Comparison of ENCODE assay signal across 16 cellular contexts in genomic region chr17:62963296-62963695, GRCh38. TPM values are rescaled to one million over a fixed set of nuclear protein-coding genes. Genes with fewer than 3 reads are reported as not detected.
DNase-seq lines count a peak whose midpoint lies in the region; ATAC-seq and TF ChIP-seq lines count a peak whose summit lies in the region.
"Had no signal": no experiment of that assay in that cellular context is flagged by ENCODE, and none has a peak within 500 bp of the region (broad histone marks: within the 10 kb centered on the region; RNA-seq: fewer than 3 reads in every experiment).

No MANE protein-coding gene starts in this region.

- TF ChIP-seq CTCF in fibroblast of lung (conservative IDR thresholded peaks at IDR 0.05 in 1 of 2, IDR thresholded peaks at IDR 0.05 in 1 of 2; ENCODE audit: low read depth in 1 of 2, low read length in 2 of 2) (no peak), right atrium auricular region (IDR thresholded peaks at IDR 0.05) (no peak)

- H3K9ac ChIP-seq in fibroblast of lung (ENCODE audit: insufficient read depth, low read length) (no peak overlapping the region), skeletal muscle satellite cell (ENCODE audit: low read depth, low read length) (no peak overlapping the region)

- H3K4me2 ChIP-seq in fibroblast of lung (ENCODE audit: extremely low read depth, insufficient read depth, low read length) (no peak overlapping the region), skeletal muscle satellite cell (ENCODE audit: low read length) (peak overlapping the region; percentile 14)

- H3K27ac ChIP-seq in fibroblast of lung (ENCODE audit: insufficient read depth, low read length) (no peak overlapping the region), right atrium auricular region (no peak overlapping the region)
- H3K27ac ChIP-seq: tibial artery had no signal

- no peaks in the 10 kb centered on the region for H4K20me1 ChIP-seq in fibroblast of lung (ENCODE audit: control insufficient read depth, extremely low read depth, insufficient read depth, low read length)

- H3K4me3 ChIP-seq in fibroblast of lung (replicated peaks in 1 of 4; ENCODE audit: control extremely low read depth in 1 of 4, insufficient read depth in 1 of 4, low read depth in 3 of 4, low read length in 4 of 4) (no peak overlapping the region), skeletal muscle satellite cell (ENCODE audit: low read length) (no peak overlapping the region), right atrium auricular region (no peak overlapping the region)
- H3K4me3 ChIP-seq: tibial artery had no signal

- in situ Hi-C loops in G401 (cut with HindIII; ENCODE audit: low sequenced_read_pairs), result no loop called here

- no peak for TF ChIP-seq POLR2A in GM18505 (IDR thresholded peaks at IDR 0.05; ENCODE audit: borderline replicate concordance, extremely low read depth, insufficient read depth, insufficient read length)

- no peaks in the 10 kb centered on the region for H3K27me3 ChIP-seq in fibroblast of lung (ENCODE audit: control insufficient read depth, insufficient read depth, low read length)
- H3K27me3 ChIP-seq in skeletal muscle satellite cell (ENCODE audit: control insufficient read depth, insufficient read depth, low read length), result no peaks in the 10 kb centered on the region
- no peaks in the 10 kb centered on the region for H3K27me3 ChIP-seq in right atrium auricular region
- H3K27me3 ChIP-seq: tibial artery had no signal

- H3K9me3 ChIP-seq in fibroblast of lung (ENCODE audit: control insufficient read depth, insufficient read depth, low read depth, low read length) (no peaks in the 10 kb centered on the region), skeletal muscle satellite cell (replicated peaks; ENCODE audit: low read length) (no peaks in the 10 kb centered on the region), right atrium auricular region (no peaks in the 10 kb centered on the region)
- H3K9me3 ChIP-seq: tibial artery had no signal

- DNase-seq in H4 (ENCODE audit: low spot score) (peak; percentile 37), RPMI7951 (ENCODE audit: low read depth) (peak; percentile 87), fibroblast of lung (ENCODE audit: low read depth in 2 of 2) (peak; percentile 55 to 93), right atrium auricular region (ENCODE audit: low spot score) (no peak), G401 (ENCODE audit: low spot score) (no peak), activated gamma-delta T cell treated with Interleukin-2 at 50 U/mL for 16 hours (no peak)
- DNase-seq: activated CD8-positive, alpha-beta memory T cell treated with anti-CD3 and anti-CD28 coated beads, Interleukin-2, amount 10 ng/mL, durations not matched to agents 7 days and 5 days; Calu3; cortex of kidney; foreskin melanocyte; kidney; MV-4-11; NCI-H446; tibial artery had no signal

- ATAC-seq in GM18505 (IDR thresholded peaks at IDR 0.05; ENCODE audit: unreplicated experiment), result no peak
- ATAC-seq: activated CD8-positive, alpha-beta memory T cell treated with anti-CD3 and anti-CD28 coated beads, Interleukin-2, amount 10 ng/mL, durations not matched to agents 7 days and 5 days had no signal

- peaks cover 5% of the 10 kb centered on the region for H3K4me1 ChIP-seq in fibroblast of lung (ENCODE audit: control insufficient read depth, extremely low read depth, insufficient read depth, low read length)
- H3K4me1 ChIP-seq in skeletal muscle satellite cell (ENCODE audit: control insufficient read depth, insufficient read depth, low read length), result peaks cover 21% of the 10 kb centered on the region
- H3K4me1 ChIP-seq in right atrium auricular region, result peaks cover 0 to 16% of the 10 kb centered on the region in 2 donors

- no peaks in the 10 kb centered on the region for H3K36me3 ChIP-seq in fibroblast of lung (ENCODE audit: control insufficient read depth, insufficient read depth, low read length)
- no peaks in the 10 kb centered on the region for H3K36me3 ChIP-seq in skeletal muscle satellite cell (ENCODE audit: insufficient read depth, low read length)
- no peaks in the 10 kb centered on the region for H3K36me3 ChIP-seq in right atrium auricular region
- H3K36me3 ChIP-seq: tibial artery had no signal

- H3K79me2 ChIP-seq in fibroblast of lung (ENCODE audit: control insufficient read depth, insufficient read depth, low read length), result peaks cover 16% of the 10 kb centered on the region

- no peak overlapping the region for H2AFZ ChIP-seq in fibroblast of lung (ENCODE audit: low read length)

RNA-seq across cellular contexts. Expression of gene TANC2, which starts 2.7 kb away (rescaled TPM):
- total RNA-seq in H4 (2014; rRNA removed; shearing (Covaris generic)), result 3.1 and 3.8 TPM in 2 replicates
- total RNA-seq in RPMI7951 (2014; rRNA removed; shearing (Covaris generic)), result 6.0 TPM in 2 replicates
- total RNA-seq in fibroblast of lung (19.3 and 41.9 TPM in 2 replicates), right atrium auricular region (1 to 10 TPM; 4.0 to 5.7 TPM)
- 7.2 and 13.5 TPM in 2 replicates for polyA plus RNA-seq in fibroblast of lung
- polyA plus RNA-seq in fibroblast of lung (2012), result 8.8 and 10.7 TPM in 2 replicates
- polyA minus RNA-seq in fibroblast of lung (ENCODE audit: low replicate concordance), result 170 and 285 TPM in 2 replicates
- total RNA-seq in skeletal muscle satellite cell (2012; rRNA removed), result 17.5 and 22.1 TPM in 2 replicates
- 0.71 and 3.6 TPM in 2 replicates for total RNA-seq in G401 (2014; rRNA removed; shearing (Covaris generic))

Comparison
In these comparisons a context has a peak if more than half of its experiments do, and no peak if none do; other contexts are left out.
1. DNase-seq: peak in H4 (single experiment), RPMI7951 (single experiment) and fibroblast of lung (2 of 2); none in right atrium auricular region (single experiment), G401 (single experiment) and activated gamma-delta T cell treated with Interleukin-2 at 50 U/mL for 16 hours (single experiment).